ENCODE assay signal across 10 cellular contexts in the genomic region with DNA sequence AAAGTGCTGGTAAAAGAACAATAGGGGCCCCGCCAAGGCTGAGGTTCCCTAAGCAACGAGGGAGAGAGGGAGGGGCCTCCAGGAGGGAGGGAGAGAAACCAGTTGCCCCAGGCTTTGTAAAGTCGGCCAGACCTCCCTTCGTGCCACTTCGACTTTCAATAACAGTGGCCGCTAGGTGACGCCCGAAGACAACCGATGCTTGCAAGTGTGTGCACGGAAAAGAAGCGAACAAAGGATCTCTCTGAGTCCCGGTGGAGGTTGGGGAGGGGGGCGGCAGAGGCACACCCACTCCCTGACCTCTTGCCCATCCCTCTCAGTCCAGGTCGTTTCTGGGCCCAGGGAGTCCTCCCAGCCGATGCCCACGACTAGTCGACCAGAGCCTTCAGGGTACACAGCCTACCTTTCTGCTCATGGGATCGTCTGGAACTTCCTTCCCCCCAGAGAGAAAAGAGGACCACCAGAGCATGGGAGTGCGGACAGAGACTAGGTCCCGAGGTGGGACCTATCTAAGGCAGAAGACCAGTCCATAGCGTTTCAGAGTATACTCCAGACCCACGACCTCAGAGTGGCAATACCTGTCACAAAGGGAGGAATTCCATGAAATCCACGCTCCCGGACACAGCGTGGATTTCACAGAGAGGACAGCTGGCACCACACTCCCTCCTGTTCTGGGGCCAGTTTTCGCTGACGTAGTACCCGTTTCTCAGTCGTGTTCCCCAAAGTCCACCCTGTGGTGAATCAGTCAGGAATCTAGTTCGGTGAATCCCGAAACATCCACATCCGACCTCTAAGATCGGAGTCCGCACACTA.
A peak's percentile ranks its signal among the peaks of the same experiment; 100 is the strongest.
DNase-seq lines count a peak whose midpoint lies in the region; ATAC-seq and TF ChIP-seq lines count a peak whose summit lies in the region.
"Had no signal": no experiment of that assay in that cellular context is flagged by ENCODE, and none has a peak within 500 bp of the region (broad histone marks: within the 10 kb centered on the region; RNA-seq: fewer than 3 reads in every experiment).

No MANE protein-coding gene starts in this region.

- H3K9ac ChIP-seq in OCI-LY1 (ENCODE audit: low read length): no peak overlapping the region

- H3K4me3 ChIP-seq in HEK293 (ENCODE audit: low read depth, low read length) (no peak overlapping the region), OCI-LY1 (ENCODE audit: low read depth, low read length, poor library complexity, severe bottlenecking) (no peak overlapping the region)

- no peak overlapping the region for H3K4me2 ChIP-seq in OCI-LY1 (ENCODE audit: low read length)

- H3K27ac ChIP-seq in 22Rv1: peak overlapping the region; percentile 36
- H3K27ac ChIP-seq in HEK293 (ENCODE audit: extremely low read depth, low read depth, low read length): no peak overlapping the region
- no peak overlapping the region for H3K27ac ChIP-seq in OCI-LY1 (ENCODE audit: low read depth, low read length, poor library complexity, severe bottlenecking)
- H3K27ac ChIP-seq in foreskin keratinocyte: no peak overlapping the region

- no peaks in the 10 kb centered on the region for H3K9me2 ChIP-seq in OCI-LY1 (ENCODE audit: low read depth, low read length)

- H4K20me1 ChIP-seq in OCI-LY1 (ENCODE audit: insufficient read depth, low read length): no peaks in the 10 kb centered on the region

- no peak for DNase-seq in foreskin keratinocyte
- DNase-seq in GDM1 (lab: John Stamatoyannopoulos, UW): no peak
- DNase-seq in GM03348 (ENCODE audit: low spot score): no peak
- DNase-seq in NCI-H345 (lab: John Stamatoyannopoulos, UW): no peak
- DNase-seq: effector CD4-positive, alpha-beta T cell had no signal

- no peaks in the 10 kb centered on the region for H3K79me2 ChIP-seq in OCI-LY1 (ENCODE audit: insufficient read depth, low read length)

- H3K9me3 ChIP-seq in HEK293 (ENCODE audit: control insufficient read depth, insufficient read depth, low read depth, low read length): no peaks in the 10 kb centered on the region
- no peaks in the 10 kb centered on the region for H3K9me3 ChIP-seq in OCI-LY1 (ENCODE audit: low read length)

- no peak overlapping the region for H2AFZ ChIP-seq in OCI-LY1 (ENCODE audit: low read length)

- no peak for ATAC-seq in foreskin keratinocyte
- ATAC-seq in GM18502 (IDR thresholded peaks at IDR 0.05; ENCODE audit: poor library complexity, unreplicated experiment): no peak
- ATAC-seq: stimulated activated effector memory CD8-positive, alpha-beta T cell treated with anti-CD3 and anti-CD28 coated beads, Interleukin-12 subunit alpha, Interleukin-12 subunit beta, amount 100 ng/mL, for 72 hours had no signal

- H3K36me3 ChIP-seq in HEK293 (ENCODE audit: control insufficient read depth in 2 of 2, insufficient read depth in 1 of 2, low read length in 2 of 2) (no peaks in the 10 kb centered on the region), OCI-LY1 (ENCODE audit: insufficient read depth, low read length) (no peaks in the 10 kb centered on the region)

- peak; percentile 96 for TF ChIP-seq CTCF in 22Rv1 (IDR thresholded peaks at IDR 0.05)
- peak; percentile 54; the same call in 1 of the 2 replicates for TF ChIP-seq CTCF in HEK293 (tag by site-specific recombination; IDR thresholded peaks at IDR 0.05)
- peak; percentile 25; the same call in 1 of the 2 replicates for TF ChIP-seq CTCF in OCI-LY1 (IDR thresholded peaks at IDR 0.05; ENCODE audit: low read length)
- peak; percentile 11 for TF ChIP-seq CTCF in foreskin keratinocyte (conservative IDR thresholded peaks at IDR 0.05)

- H3F3A ChIP-seq in OCI-LY1 (ENCODE audit: insufficient read depth, low read length): no peaks in the 10 kb centered on the region

- CTCF ChIA-PET in HEK293 (lab: Yijun Ruan, JAX): no interaction called here

- H3K4me1 ChIP-seq in HEK293 (ENCODE audit: control insufficient read depth, insufficient read depth, low read length): no peaks in the 10 kb centered on the region
- H3K4me1 ChIP-seq in OCI-LY1 (ENCODE audit: insufficient read depth, low read length, severe bottlenecking): no peaks in the 10 kb centered on the region
- no peaks in the 10 kb centered on the region for H3K4me1 ChIP-seq in foreskin keratinocyte

- POLR2A ChIA-PET in HEK293 (lab: Yijun Ruan, JAX): no interaction called here

- H3K27me3 ChIP-seq in OCI-LY1 (ENCODE audit: insufficient read depth, low read length): no peaks in the 10 kb centered on the region
- no peaks in the 10 kb centered on the region for H3K27me3 ChIP-seq in foreskin keratinocyte

TF ChIP-seq in HEK293, 187 proteins besides CTCF, POLR2A, EP300 and RAD21 (continues in another document):
- TF ChIP-seq SCRT1 (tag by site-specific recombination; IDR thresholded peaks at IDR 0.05; ENCODE audit: borderline replicate concordance) (no peak), HOXC10 (CRISPR knock-in tag; IDR thresholded peaks at IDR 0.05) (no peak), MYNN (tag by site-specific recombination; IDR thresholded peaks at IDR 0.05; ENCODE audit: borderline replicate concordance) (no peak), ZNF548 (tag by site-specific recombination; IDR thresholded peaks at IDR 0.05) (no peak), ZEB2 (tag by site-specific recombination; IDR thresholded peaks at IDR 0.05) (0 out of 2 replicates have a peak, but pooled peaks have one; percentile 30), ZSCAN30 (tag by site-specific recombination; IDR thresholded peaks at IDR 0.05) (peak; percentile 64), KLF10 (tag by site-specific recombination; IDR thresholded peaks at IDR 0.05) (no peak), BCL11A (tag by site-specific recombination; IDR thresholded peaks at IDR 0.05; ENCODE audit: low read depth) (no peak), TCF7L2 (IDR thresholded peaks at IDR 0.05; ENCODE audit: borderline replicate concordance, low read depth, low read length) (no peak), ZNF600 (tag by site-specific recombination; IDR thresholded peaks at IDR 0.05) (no peak), ZNF394 (tag by site-specific recombination; IDR thresholded peaks at IDR 0.05; ENCODE audit: borderline replicate concordance) (0 out of 2 replicates have a peak, but pooled peaks have one; percentile 12), ZNF610 (tag by site-specific recombination; IDR thresholded peaks at IDR 0.05; ENCODE audit: borderline replicate concordance) (no peak), ZNF473 (tag by site-specific recombination; IDR thresholded peaks at IDR 0.05) (no peak), KLF9 (tag by site-specific recombination; IDR thresholded peaks at IDR 0.05; ENCODE audit: low read depth) (peak; percentile 69; the same call in 1 of the 2 replicates), ZNF16 (tag by site-specific recombination; IDR thresholded peaks at IDR 0.05; ENCODE audit: low read depth) (no peak), ZBTB21 (tag by site-specific recombination; IDR thresholded peaks at IDR 0.05) (no peak), ZNF48 (tag by site-specific recombination; IDR thresholded peaks at IDR 0.05) (no peak)
- TF ChIP-seq, protein P1, sequence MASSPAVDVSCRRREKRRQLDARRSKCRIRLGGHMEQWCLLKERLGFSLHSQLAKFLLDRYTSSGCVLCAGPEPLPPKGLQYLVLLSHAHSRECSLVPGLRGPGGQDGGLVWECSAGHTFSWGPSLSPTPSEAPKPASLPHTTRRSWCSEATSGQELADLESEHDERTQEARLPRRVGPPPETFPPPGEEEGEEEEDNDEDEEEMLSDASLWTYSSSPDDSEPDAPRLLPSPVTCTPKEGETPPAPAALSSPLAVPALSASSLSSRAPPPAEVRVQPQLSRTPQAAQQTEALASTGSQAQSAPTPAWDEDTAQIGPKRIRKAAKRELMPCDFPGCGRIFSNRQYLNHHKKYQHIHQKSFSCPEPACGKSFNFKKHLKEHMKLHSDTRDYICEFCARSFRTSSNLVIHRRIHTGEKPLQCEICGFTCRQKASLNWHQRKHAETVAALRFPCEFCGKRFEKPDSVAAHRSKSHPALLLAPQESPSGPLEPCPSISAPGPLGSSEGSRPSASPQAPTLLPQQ (tag by site-specific recombination; IDR thresholded peaks at IDR 0.05): 0 out of 2 replicates have a peak, but pooled peaks have one; percentile 21
- TF ChIP-seq, protein P2, sequence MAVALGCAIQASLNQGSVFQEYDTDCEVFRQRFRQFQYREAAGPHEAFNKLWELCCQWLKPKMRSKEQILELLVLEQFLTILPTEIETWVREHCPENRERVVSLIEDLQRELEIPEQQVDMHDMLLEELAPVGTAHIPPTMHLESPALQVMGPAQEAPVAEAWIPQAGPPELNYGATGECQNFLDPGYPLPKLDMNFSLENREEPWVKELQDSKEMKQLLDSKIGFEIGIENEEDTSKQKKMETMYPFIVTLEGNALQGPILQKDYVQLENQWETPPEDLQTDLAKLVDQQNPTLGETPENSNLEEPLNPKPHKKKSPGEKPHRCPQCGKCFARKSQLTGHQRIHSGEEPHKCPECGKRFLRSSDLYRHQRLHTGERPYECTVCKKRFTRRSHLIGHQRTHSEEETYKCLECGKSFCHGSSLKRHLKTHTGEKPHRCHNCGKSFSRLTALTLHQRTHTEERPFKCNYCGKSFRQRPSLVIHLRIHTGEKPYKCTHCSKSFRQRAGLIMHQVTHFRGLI (tag by site-specific recombination; IDR thresholded peaks at IDR 0.05): no peak

Comparison
In these comparisons a context has a peak if more than half of its experiments do, and no peak if none do; other contexts are left out.
1. CTCF ChIP-seq: peak in every context shown above with its lines; median percentile 96 in 22Rv1; 54 in HEK293; 25 in OCI-LY1; 11 in foreskin keratinocyte.